Comparison of ENCODE assay signal across 18 cellular contexts in the genomic region with DNA sequence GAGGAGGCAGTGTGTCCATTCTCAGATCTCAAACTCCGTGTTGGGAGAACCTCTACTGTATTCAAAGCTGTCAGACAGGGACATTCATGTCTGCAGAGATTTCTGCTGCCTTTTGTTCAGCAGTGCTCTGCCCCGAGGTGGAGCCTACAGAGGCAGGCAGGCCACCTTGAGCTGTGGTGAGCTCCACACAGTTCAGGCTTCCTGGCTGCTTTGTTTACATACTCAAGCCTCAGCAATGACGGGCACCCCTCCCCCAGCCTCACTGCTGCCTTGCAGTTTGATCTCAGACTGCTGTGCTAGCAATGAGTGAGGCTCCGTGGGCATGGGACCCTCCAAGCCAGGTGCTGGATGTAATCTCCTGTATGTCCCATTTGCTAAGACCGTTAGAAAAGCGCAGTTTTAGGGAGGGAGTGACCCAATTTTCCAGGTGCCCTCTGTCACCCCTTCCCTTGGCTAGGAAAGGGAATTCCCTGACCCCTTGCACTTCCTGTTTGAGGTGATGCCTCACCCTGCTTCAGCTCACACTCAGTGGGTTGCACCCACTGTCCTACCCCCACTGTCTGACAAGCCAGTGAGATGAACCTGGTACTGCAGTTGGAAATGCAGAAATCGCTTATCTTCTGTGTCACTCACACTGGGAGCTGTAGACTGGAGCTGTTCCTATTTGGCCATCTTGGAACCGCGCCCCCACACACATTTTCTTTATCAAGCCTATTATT.
DNase-seq lines count a peak whose midpoint lies in the region; ATAC-seq and TF ChIP-seq lines count a peak whose summit lies in the region.
"Had no signal": no experiment of that assay in that cellular context is flagged by ENCODE, and none has a peak within 500 bp of the region (broad histone marks: within the 10 kb centered on the region; RNA-seq: fewer than 3 reads in every experiment).

No MANE protein-coding gene starts in this region.

- WGBS in suprapubic skin = no CpG with 5 or more reads among the region's 9 CpGs

- no peaks in the 10 kb centered on the region for H3K4me1 Mint-ChIP-seq in activated T-helper 2 cell treated with anti-CD3 and anti-CD28 coated beads, Interferon-gamma antibody, Interleukin-2, Interleukin-4, amounts not matched to agents 10 μg/mL and 5 μg/mL and 100 μg/mL, durations not matched to agents 14 hours and 24 hours and 36 hours (ENCODE audit: low read depth)
- no peaks in the 10 kb centered on the region for H3K4me1 Mint-ChIP-seq in endothelial cell (ENCODE audit: unreplicated experiment)

- H3K9me3 Mint-ChIP-seq in activated T-helper 2 cell treated with anti-CD3 and anti-CD28 coated beads, Interferon-gamma antibody, Interleukin-2, Interleukin-4, amounts not matched to agents 10 μg/mL and 5 μg/mL and 100 μg/mL, durations not matched to agents 14 hours and 24 hours and 36 hours = no peaks in the 10 kb centered on the region
- no peaks in the 10 kb centered on the region for H3K9me3 Mint-ChIP-seq in endothelial cell (ENCODE audit: unreplicated experiment)

- peak; percentile 12 for DNase-seq in activated T-cell treated with anti-CD3 and anti-CD28 coated beads for 1 hour (ENCODE audit: low read depth)
- DNase-seq in activated T-cell treated with anti-CD3 and anti-CD28 coated beads for 4 hours = no peak
- DNase-seq in activated T-helper 2 cell treated with anti-CD3 and anti-CD28 coated beads, Interferon-gamma antibody, Interleukin-2, Interleukin-4, amounts not matched to agents 10 μg/mL and 5 μg/mL and 100 μg/mL, durations not matched to agents 14 hours and 24 hours and 36 hours (ENCODE audit: low spot score) = peak; percentile 9
- peak; percentile 15 for DNase-seq in endothelial cell (ENCODE audit: low spot score)
- DNase-seq in stimulated activated naive CD8-positive, alpha-beta T cell treated with anti-CD3 and anti-CD28 coated beads, Interleukin-15, Interleukin-2, amounts not matched to agents 100 U/mL and 50 U/mL, for 24 hours = peak; percentile 12
- DNase-seq in T1000 (lab: John Stamatoyannopoulos, UW) = no peak
- DNase-seq in OCI-M1 (lab: John Stamatoyannopoulos, UW) = no peak
- no peak for DNase-seq in suprapubic skin (ENCODE audit: low spot score in 2 of 2)
- DNase-seq: dermis blood vessel endothelial cell, DMS79, KBM-7, NCI-H1092 treated with DMSO at 0.1 percent for 48 hours, NCI-H2171, NCI-H774, SK-N-SH, upper lobe of right lung had no signal

- no peaks in the 10 kb centered on the region for H3K27me3 Mint-ChIP-seq in activated T-helper 2 cell treated with anti-CD3 and anti-CD28 coated beads, Interferon-gamma antibody, Interleukin-2, Interleukin-4, amounts not matched to agents 10 μg/mL and 5 μg/mL and 100 μg/mL, durations not matched to agents 14 hours and 24 hours and 36 hours (ENCODE audit: low read depth)
- H3K27me3 Mint-ChIP-seq in endothelial cell (ENCODE audit: unreplicated experiment) = no peaks in the 10 kb centered on the region

- TF ChIP-seq POLR2A in suprapubic skin (IDR thresholded peaks at IDR 0.05) = no peak

- ATAC-seq in stimulated activated naive CD8-positive, alpha-beta T cell treated with anti-CD3 and anti-CD28 coated beads, Interleukin-15, Interleukin-2, amounts not matched to agents 100 U/mL and 50 U/mL, for 24 hours = no peak
- ATAC-seq: esophagus mucosa, HCT116, upper lobe of right lung had no signal

- no peaks in the 10 kb centered on the region for H3K9me3 ChIP-seq in suprapubic skin
- H3K9me3 ChIP-seq: SK-N-SH, upper lobe of right lung had no signal

- TF ChIP-seq CTCF in endothelial cell (IDR thresholded peaks at IDR 0.05; ENCODE audit: unreplicated experiment) (no peak), suprapubic skin (IDR thresholded peaks at IDR 0.05) (no peak)

- TF ChIP-seq EP300 in suprapubic skin (IDR thresholded peaks at IDR 0.05) = no peak

- H3K4me3 ChIP-seq in suprapubic skin = no peak overlapping the region
- H3K4me3 ChIP-seq: upper lobe of right lung had no signal

- H3K36me3 Mint-ChIP-seq in activated T-helper 2 cell treated with anti-CD3 and anti-CD28 coated beads, Interferon-gamma antibody, Interleukin-2, Interleukin-4, amounts not matched to agents 10 μg/mL and 5 μg/mL and 100 μg/mL, durations not matched to agents 14 hours and 24 hours and 36 hours (ENCODE audit: low read depth) = no peaks in the 10 kb centered on the region
- no peaks in the 10 kb centered on the region for H3K36me3 Mint-ChIP-seq in endothelial cell (ENCODE audit: low read depth, unreplicated experiment)

- H3K27ac Mint-ChIP-seq in activated T-helper 2 cell treated with anti-CD3 and anti-CD28 coated beads, Interferon-gamma antibody, Interleukin-2, Interleukin-4, amounts not matched to agents 10 μg/mL and 5 μg/mL and 100 μg/mL, durations not matched to agents 14 hours and 24 hours and 36 hours = no peak overlapping the region
- no peak overlapping the region for H3K27ac Mint-ChIP-seq in endothelial cell (ENCODE audit: unreplicated experiment)

- no peaks in the 10 kb centered on the region for H3K27me3 ChIP-seq in suprapubic skin
- H3K27me3 ChIP-seq: upper lobe of right lung had no signal

- intact Hi-C loops in activated T-helper 2 cell treated with anti-CD3 and anti-CD28 coated beads, Interferon-gamma antibody, Interleukin-2, Interleukin-4, amounts not matched to agents 10 μg/mL and 5 μg/mL and 100 μg/mL, durations not matched to agents 14 hours and 24 hours and 36 hours (cut with micrococcal nuclease) = no loop called here

- no peaks in the 10 kb centered on the region for H3K4me1 ChIP-seq in suprapubic skin
- H3K4me1 ChIP-seq: upper lobe of right lung had no signal

- H3K27ac ChIP-seq in suprapubic skin = no peak overlapping the region
- H3K27ac ChIP-seq: upper lobe of right lung had no signal

- no peaks in the 10 kb centered on the region for H3K36me3 ChIP-seq in suprapubic skin
- H3K36me3 ChIP-seq: upper lobe of right lung had no signal

- H3K4me3 Mint-ChIP-seq in activated T-helper 2 cell treated with anti-CD3 and anti-CD28 coated beads, Interferon-gamma antibody, Interleukin-2, Interleukin-4, amounts not matched to agents 10 μg/mL and 5 μg/mL and 100 μg/mL, durations not matched to agents 14 hours and 24 hours and 36 hours (ENCODE audit: low read depth) = no peak overlapping the region
- H3K4me3 Mint-ChIP-seq in endothelial cell (ENCODE audit: unreplicated experiment) = no peak overlapping the region

Comparison
In these comparisons a context has a peak if more than half of its experiments do, and no peak if none do; other contexts are left out.
1. DNase-seq: peak in activated T-cell treated with anti-CD3 and anti-CD28 coated beads for 1 hour (single experiment), activated T-helper 2 cell treated with anti-CD3 and anti-CD28 coated beads, Interferon-gamma antibody, Interleukin-2, Interleukin-4, amounts not matched to agents 10 μg/mL and 5 μg/mL and 100 μg/mL, durations not matched to agents 14 hours and 24 hours and 36 hours (single experiment), endothelial cell (single experiment) and stimulated activated naive CD8-positive, alpha-beta T cell treated with anti-CD3 and anti-CD28 coated beads, Interleukin-15, Interleukin-2, amounts not matched to agents 100 U/mL and 50 U/mL, for 24 hours (single experiment); none in activated T-cell treated with anti-CD3 and anti-CD28 coated beads for 4 hours (single experiment), T1000 (single experiment), OCI-M1 (single experiment) and suprapubic skin (0 of 2).